Comparison of ENCODE assay signal across 28 cellular contexts in the genomic region with DNA sequence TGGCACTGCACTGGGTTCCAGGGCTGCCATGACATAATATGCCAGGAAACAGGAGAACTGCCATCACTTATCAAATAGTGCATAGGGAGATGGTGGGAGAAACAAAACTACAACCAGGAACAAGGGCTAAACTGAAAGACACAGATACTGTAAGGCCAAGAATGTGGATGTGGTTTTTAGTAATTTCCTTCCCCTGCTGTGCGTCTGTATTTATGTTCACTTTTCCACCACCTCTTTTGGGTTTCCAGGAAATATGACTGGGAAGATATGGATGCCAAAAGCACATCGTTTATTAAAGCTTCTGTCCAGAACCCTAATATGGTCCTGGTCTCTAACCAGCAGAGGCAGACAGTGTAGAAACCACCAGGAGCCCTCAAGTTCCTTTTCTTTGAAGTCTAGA.
DNase-seq lines count a peak whose midpoint lies in the region; TF ChIP-seq lines count a peak whose summit lies in the region.
"Had no signal": no experiment of that assay in that cellular context is flagged by ENCODE, and none has a peak within 500 bp of the region (broad histone marks: within the 10 kb centered on the region; RNA-seq: fewer than 3 reads in every experiment).

No MANE protein-coding gene starts in this region.

- in situ Hi-C loops in KBM-7 (cut with MboI; ENCODE audit: low pct_unique_long_range_greater_than_20kb, low sequenced_read_pairs) = no loop called here

- no peak overlapping the region for H3K4me3 ChIP-seq in choroid plexus epithelial cell (ENCODE audit: low read depth, low read length)
- H3K4me3 ChIP-seq: gastrocnemius medialis, K562, prostate gland, right lobe of liver, tibial artery had no signal

- DNase-seq in KBM-7 (peak; percentile 67), UCSD-AML1 (lab: John Stamatoyannopoulos, UW; ENCODE audit: unreplicated experiment) (peak; percentile 42), choroid plexus epithelial cell (ENCODE audit: low read depth) (peak; percentile 86), RKO (ENCODE audit: low spot score) (no peak), NCI-H774 (lab: John Stamatoyannopoulos, UW) (no peak), NCI-H1105 treated with DMSO at 0.1 percent for 48 hours (lab: John Stamatoyannopoulos, UW) (no peak)
- DNase-seq in stimulated activated CD4-positive, alpha-beta T cell treated with anti-CD3 and anti-CD28 coated beads, Interleukin-2, amount 100 ng/mL, for 48 hours = no peak
- DNase-seq: activated CD4-positive, alpha-beta T cell treated with anti-CD3 and anti-CD28 coated beads, Interleukin-2, amount 50 U/mL, for 4 hours; activated CD8-positive, alpha-beta memory T cell treated with anti-CD3 and anti-CD28 coated beads, Interleukin-2, amount 10 ng/mL, durations not matched to agents 7 days and 5 days; activated naive CD8-positive, alpha-beta T cell treated with anti-CD3 and anti-CD28 coated beads, Interleukin-2, amount 50 U/mL, for 24 hours; activated T-cell treated with anti-CD3 and anti-CD28 coated beads, Interleukin-2, amount 50 U/mL, for 4 hours; Calu3; CD4-positive, CD25-positive, alpha-beta regulatory T cell; DMS79 treated with DMSO at 0.1 percent for 48 hours; gastrocnemius medialis; kidney glomerular epithelial cell; MM.1S; naive thymus-derived CD8-positive, alpha-beta T cell; NCI-H1417; NCI-H2029 treated with DMSO at 0.1 percent for 48 hours; NCI-H69; nucleus accumbens; right lobe of liver; stimulated activated CD4-positive, alpha-beta T cell treated with anti-CD3 and anti-CD28 coated beads, Interleukin-4, amount 100 ng/mL, for 4 hours; T1000; tibial artery had no signal

- no peak for TF ChIP-seq CTCF in choroid plexus epithelial cell (conservative IDR thresholded peaks at IDR 0.05; ENCODE audit: low read depth, low read length)

Comparison
In these comparisons a context has a peak if more than half of its experiments do, and no peak if none do; other contexts are left out.
1. DNase-seq: peak in KBM-7 (single experiment), UCSD-AML1 (single experiment) and choroid plexus epithelial cell (single experiment); none in RKO (single experiment), stimulated activated CD4-positive, alpha-beta T cell treated with anti-CD3 and anti-CD28 coated beads, Interleukin-2, amount 100 ng/mL, for 48 hours (0 of 2), NCI-H774 (single experiment) and NCI-H1105 treated with DMSO at 0.1 percent for 48 hours (single experiment).